In the genomic region with DNA sequence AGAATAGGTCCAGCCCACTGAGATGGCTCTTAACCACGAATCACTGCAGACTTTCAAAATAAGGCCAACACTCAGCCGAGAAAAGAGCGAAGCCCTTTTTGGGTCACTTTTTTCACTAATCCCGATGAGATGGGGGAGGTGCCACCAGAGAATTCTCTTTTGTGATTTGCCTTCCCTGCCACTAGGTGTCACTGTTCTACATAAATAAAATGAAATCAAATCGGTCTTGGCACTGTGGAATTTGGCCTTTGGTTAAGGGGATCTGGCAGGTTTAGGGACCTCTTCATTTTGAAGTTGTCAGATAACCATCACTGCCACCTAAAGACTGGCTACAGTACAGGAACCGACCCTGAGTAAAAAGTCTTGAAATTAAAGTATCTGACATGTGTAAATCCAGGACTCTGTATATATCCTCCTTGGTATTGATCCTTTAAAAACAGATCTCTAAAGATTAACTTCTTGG, we compare ENCODE assay signal across 9 cellular contexts.
A peak's percentile ranks its signal among the peaks of the same experiment; 100 is the strongest.
DNase-seq lines count a peak whose midpoint lies in the region; ATAC-seq and TF ChIP-seq lines count a peak whose summit lies in the region.
"Had no signal": no experiment of that assay in that cellular context is flagged by ENCODE, and none has a peak within 500 bp of the region (broad histone marks: within the 10 kb centered on the region; RNA-seq: fewer than 3 reads in every experiment).

No MANE protein-coding gene starts in this region.

- no peaks in the 10 kb centered on the region for H4K20me1 ChIP-seq in Loucy (ENCODE audit: insufficient read depth, low read length, poor library complexity, severe bottlenecking)
- H4K20me1 ChIP-seq: BLaER1 had no signal

- H3F3A ChIP-seq in Loucy (ENCODE audit: low read depth), result no peaks in the 10 kb centered on the region

- H3K4me1 ChIP-seq in Loucy (ENCODE audit: insufficient read depth, low read length, poor library complexity, severe bottlenecking) (no peaks in the 10 kb centered on the region), Peyer's patch (no peaks in the 10 kb centered on the region)

- no peak overlapping the region for H3K4me3 ChIP-seq in Loucy (ENCODE audit: low read length, poor library complexity, severe bottlenecking)
- no peak overlapping the region for H3K4me3 ChIP-seq in Peyer's patch
- H3K4me3 ChIP-seq in astrocyte of the spinal cord (ENCODE audit: low read depth, low read length), result no peak overlapping the region
- H3K4me3 ChIP-seq: BLaER1 had no signal

- ATAC-seq in HG03521 (IDR thresholded peaks at IDR 0.05; ENCODE audit: unreplicated experiment), result no peak

- TF ChIP-seq CTCF in Loucy (conservative IDR thresholded peaks at IDR 0.05; ENCODE audit: low read length), result peak; percentile 88
- TF ChIP-seq CTCF in Peyer's patch (IDR thresholded peaks at IDR 0.05), result peak; percentile 16 to 74 (median 66)
- peak; percentile 61 for TF ChIP-seq CTCF in astrocyte of the spinal cord (IDR thresholded peaks at IDR 0.05; ENCODE audit: low read depth, low read length)

- DNase-seq in NCI-H2081 (lab: John Stamatoyannopoulos, UW) (peak; percentile 11 to 37), NCI-H2081 treated with DMSO at 0.1 percent for 48 hours (lab: John Stamatoyannopoulos, UW) (no peak), Peyer's patch (no peak), astrocyte of the spinal cord (ENCODE audit: low read depth, low spot score) (peak; percentile 46), iPS-NIHi11 (ENCODE audit: low spot score) (peak; percentile 66)
- peak; percentile 6 for DNase-seq in stimulated activated CD4-positive, alpha-beta T cell treated with anti-CD3 and anti-CD28 coated beads, Interleukin-2, amount 100 ng/mL, for 4 hours (ENCODE audit: low read depth)

- H3K27ac ChIP-seq in Peyer's patch, result no peak overlapping the region
- H3K27ac ChIP-seq: BLaER1 had no signal

- H3K27me3 ChIP-seq in Loucy (ENCODE audit: insufficient read depth, low read length, poor library complexity, severe bottlenecking), result no peaks in the 10 kb centered on the region
- H3K27me3 ChIP-seq in Peyer's patch, result no peaks in the 10 kb centered on the region
- H3K27me3 ChIP-seq: BLaER1 had no signal

- H3K9me3 ChIP-seq in Loucy (ENCODE audit: insufficient read depth, low read depth, low read length) (no peaks in the 10 kb centered on the region), Peyer's patch (no peaks in the 10 kb centered on the region)
- H3K9me3 ChIP-seq: BLaER1 had no signal

- no peak overlapping the region for H3K4me2 ChIP-seq in Loucy (ENCODE audit: low read depth, low read length, poor library complexity, severe bottlenecking)
- H3K4me2 ChIP-seq: BLaER1 had no signal

- H3K9ac ChIP-seq in Loucy (ENCODE audit: low read depth, low read length, poor library complexity, severe bottlenecking), result no peak overlapping the region
- H3K9ac ChIP-seq: BLaER1 had no signal

- no peaks in the 10 kb centered on the region for H3K36me3 ChIP-seq in Loucy (ENCODE audit: insufficient read depth, low read length)
- H3K36me3 ChIP-seq in Peyer's patch, result no peaks in the 10 kb centered on the region
- H3K36me3 ChIP-seq: BLaER1 had no signal

- no peaks in the 10 kb centered on the region for H3K79me2 ChIP-seq in Loucy (ENCODE audit: insufficient read depth, low read length)

- no peaks in the 10 kb centered on the region for H3K9me2 ChIP-seq in Loucy (replicated peaks; ENCODE audit: low read depth, low read length)

- in situ Hi-C loops in astrocyte of the spinal cord (cut with HindIII; ENCODE audit: low sequenced_read_pairs), result no loop called here

- no peak for TF ChIP-seq POLR2A in Peyer's patch (IDR thresholded peaks at IDR 0.05)

- peak overlapping the region; percentile 56 for H2AFZ ChIP-seq in Loucy (ENCODE audit: low read length)

Comparison
In these comparisons a context has a peak if more than half of its experiments do, and no peak if none do; other contexts are left out.
1. DNase-seq: peak in NCI-H2081 (2 of 2), astrocyte of the spinal cord (single experiment), iPS-NIHi11 (single experiment) and stimulated activated CD4-positive, alpha-beta T cell treated with anti-CD3 and anti-CD28 coated beads, Interleukin-2, amount 100 ng/mL, for 4 hours (single experiment); none in NCI-H2081 treated with DMSO at 0.1 percent for 48 hours (single experiment) and Peyer's patch (0 of 3).
2. Peak in every context shown above with its lines, with median percentiles within 50 percentile points of each other: CTCF ChIP-seq.